In the genomic region with DNA sequence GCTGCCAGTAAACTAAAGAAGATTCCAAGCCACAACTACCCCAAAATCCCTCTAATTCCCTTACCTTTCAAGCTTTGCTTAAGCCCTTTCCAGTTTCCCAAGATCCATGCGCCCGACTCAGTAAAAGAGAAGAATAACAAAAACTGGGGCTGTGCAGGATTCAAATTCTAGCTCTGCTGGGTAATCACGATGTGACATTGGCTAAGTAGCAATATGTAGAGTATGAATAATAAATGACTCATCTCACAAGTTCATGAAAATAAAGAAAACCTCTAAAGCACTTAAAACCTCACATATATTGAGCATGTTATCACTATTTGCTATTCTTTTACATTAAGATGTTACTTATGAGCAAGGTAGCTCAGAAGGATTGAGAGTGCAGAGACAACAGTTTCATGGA, we compare ENCODE assay signal across 21 cellular contexts.
"Had no signal": no experiment of that assay in that cellular context is flagged by ENCODE, and none has a peak within 500 bp of the region (broad histone marks: within the 10 kb centered on the region; RNA-seq: fewer than 3 reads in every experiment).

No MANE protein-coding gene starts in this region.

- H3K27ac Mint-ChIP-seq: activated CD4-positive, alpha-beta T cell treated with anti-CD3 and anti-CD28 coated beads, Interleukin-2, amount 10 ng/mL, durations not matched to agents 7 days and 5 days; activated naive CD8-positive, alpha-beta T cell; endodermal cell; memory B cell; natural killer cell had no signal

- H3K4me3 ChIP-seq: breast epithelium, skin epidermis had no signal

- H3K4me3 Mint-ChIP-seq: activated CD4-positive, alpha-beta T cell treated with anti-CD3 and anti-CD28 coated beads, Interleukin-2, amount 10 ng/mL, durations not matched to agents 7 days and 5 days; activated naive CD8-positive, alpha-beta T cell; endodermal cell; memory B cell; natural killer cell had no signal

- DNase-seq: activated CD4-positive, alpha-beta T cell treated with anti-CD3 and anti-CD28 coated beads, Interleukin-2, amount 10 ng/mL, durations not matched to agents 7 days and 5 days; activated CD4-positive, CD25-positive, alpha-beta regulatory T cell; activated gamma-delta T cell treated with Interleukin-2 at 50 U/mL for 16 hours; amygdala; cerebellar nuclear complex; endodermal cell; hypothalamus; kidney glomerular epithelial cell; left ventricle myocardium superior; natural killer cell; posterior cingulate gyrus; stimulated activated CD4-positive, alpha-beta T cell treated with anti-CD3 and anti-CD28 coated beads, Interleukin-4, amount 100 ng/mL, for 24 hours; stimulated activated naive CD4-positive, alpha-beta T cell; substantia nigra; SW 1271; trophoblast cell had no signal

- H3K27me3 Mint-ChIP-seq: activated CD4-positive, alpha-beta T cell treated with anti-CD3 and anti-CD28 coated beads, Interleukin-2, amount 10 ng/mL, durations not matched to agents 7 days and 5 days; activated naive CD8-positive, alpha-beta T cell; memory B cell had no signal

- H3K36me3 Mint-ChIP-seq: activated naive CD8-positive, alpha-beta T cell; memory B cell; natural killer cell had no signal

- H3K36me3 ChIP-seq: breast epithelium, neutrophil had no signal

- H3K9me3 ChIP-seq: neutrophil had no signal

- H3K4me1 ChIP-seq: breast epithelium had no signal

- H3K9me3 Mint-ChIP-seq: activated CD4-positive, alpha-beta T cell treated with anti-CD3 and anti-CD28 coated beads, Interleukin-2, amount 10 ng/mL, durations not matched to agents 7 days and 5 days; endodermal cell had no signal

- H3K27me3 ChIP-seq: breast epithelium, neutrophil had no signal

- H3K4me1 Mint-ChIP-seq: activated CD4-positive, alpha-beta T cell treated with anti-CD3 and anti-CD28 coated beads, Interleukin-2, amount 10 ng/mL, durations not matched to agents 7 days and 5 days; memory B cell; natural killer cell had no signal

- H3K27ac ChIP-seq: breast epithelium, neutrophil had no signal
